In the genomic region with DNA sequence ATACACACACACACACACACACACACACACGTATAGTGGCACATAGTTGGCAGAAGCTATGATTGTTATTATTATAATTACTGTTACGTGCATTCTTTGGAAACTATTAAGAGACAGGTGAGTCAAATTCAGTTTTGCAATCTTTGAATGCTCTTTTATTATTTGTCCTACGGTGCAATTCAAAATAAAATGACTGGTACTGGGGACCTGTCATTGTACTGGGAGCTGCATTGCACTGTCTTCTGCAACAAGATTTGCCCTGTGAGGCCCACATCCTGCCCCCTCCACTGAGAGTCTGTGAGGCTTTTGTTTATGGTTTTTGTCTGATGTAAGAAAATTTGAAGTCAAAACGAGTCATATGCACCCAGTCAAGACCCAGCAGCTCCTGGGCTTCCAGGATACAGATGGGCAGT, we compare ENCODE assay signal across 11 cellular contexts. TPM values are rescaled to one million over a fixed set of nuclear protein-coding genes. Genes with fewer than 3 reads are reported as not detected.
DNase-seq lines count a peak whose midpoint lies in the region; ATAC-seq and TF ChIP-seq lines count a peak whose summit lies in the region.
"Had no signal": no experiment of that assay in that cellular context is flagged by ENCODE, and none has a peak within 500 bp of the region (broad histone marks: within the 10 kb centered on the region; RNA-seq: fewer than 3 reads in every experiment).

No MANE protein-coding gene starts in this region.

- no peaks in the 10 kb centered on the region for H3K27me3 Mint-ChIP-seq in activated CD8-positive, alpha-beta T cell treated with anti-CD3 and anti-CD28 coated beads, Interleukin-2, amount 10 ng/mL, durations not matched to agents 7 days and 5 days (ENCODE audit: low read depth)

- H3K79me1 ChIP-seq in mesenchymal stem cell (replicated peaks; ENCODE audit: low read length, poor library complexity, severe bottlenecking) = no peaks in the 10 kb centered on the region

- DNase-seq in NAMALWA (ENCODE audit: low spot score) (peak; percentile 44), mesenchymal stem cell (no peak), osteoblast (ENCODE audit: insufficient read length, low spot score, missing footprints) (no peak), body of pancreas (no peak)
- peak; percentile 84 for DNase-seq in activated CD8-positive, alpha-beta T cell treated with anti-CD3 and anti-CD28 coated beads, Interleukin-2, amount 10 ng/mL, durations not matched to agents 7 days and 5 days
- DNase-seq in effector CD8-positive, alpha-beta T cell (lab: John Stamatoyannopoulos, UW) = peak; percentile 6
- DNase-seq in stimulated activated CD8-positive, alpha-beta memory T cell treated with anti-CD3 and anti-CD28 coated beads, Interleukin-7, amount 100 ng/mL, for 1 hour (ENCODE audit: low read depth in 2 of 2) = peak; percentile 21 to 30
- DNase-seq: DMS79 treated with DMSO at 0.1 percent for 48 hours, foreskin melanocyte, NCI-H1436 had no signal

- peak; percentile 60 for ATAC-seq in activated CD8-positive, alpha-beta T cell treated with anti-CD3 and anti-CD28 coated beads, Interleukin-2, amount 10 ng/mL, durations not matched to agents 7 days and 5 days
- no peak for ATAC-seq in HG03039 (IDR thresholded peaks at IDR 0.05; ENCODE audit: unreplicated experiment)
- ATAC-seq in body of pancreas = no peak

- H3K4me3 ChIP-seq in mesenchymal stem cell (ENCODE audit: insufficient read depth in 1 of 2, low read depth in 1 of 2, low read length in 2 of 2) (no peak overlapping the region), osteoblast (ENCODE audit: insufficient read depth, low read length) (no peak overlapping the region), body of pancreas (no peak overlapping the region)

- no peak overlapping the region for H3K23ac ChIP-seq in mesenchymal stem cell (ENCODE audit: low read length in 2 of 2)

- no peaks in the 10 kb centered on the region for H4K20me1 ChIP-seq in osteoblast (ENCODE audit: insufficient read depth, low read length)

- no peak overlapping the region for H2BK15ac ChIP-seq in mesenchymal stem cell (ENCODE audit: low read depth, poor library complexity, severe bottlenecking)

- H3K18ac ChIP-seq in mesenchymal stem cell (ENCODE audit: low read depth in 1 of 2, low read length in 2 of 2) = no peak overlapping the region

- peaks cover 32% of the 10 kb centered on the region for H3K36me3 Mint-ChIP-seq in activated CD8-positive, alpha-beta T cell treated with anti-CD3 and anti-CD28 coated beads, Interleukin-2, amount 10 ng/mL, durations not matched to agents 7 days and 5 days (ENCODE audit: low read depth)

- H3K4me2 ChIP-seq in mesenchymal stem cell (ENCODE audit: low read length, poor library complexity, severe bottlenecking) (no peak overlapping the region), osteoblast (ENCODE audit: insufficient read depth, low read length) (no peak overlapping the region)

- POLR2A ChIA-PET in activated CD8-positive, alpha-beta T cell treated with anti-CD3 and anti-CD28 coated beads, Interleukin-2, amount 10 ng/mL, durations not matched to agents 7 days and 5 days (lab: Charles Lee) = interaction anchor here (0.7 to 4.2 kb wide), 8 partner anchors 8 to 272 kb away, joined by 3 to 17 read pairs (median 4); a partner anchor contains a TSS

- H2BK120ac ChIP-seq in mesenchymal stem cell (ENCODE audit: low read depth, low read length) = no peak overlapping the region

- H3K27ac ChIP-seq in mesenchymal stem cell (ENCODE audit: low read length, poor library complexity, severe bottlenecking) (no peak overlapping the region), osteoblast (ENCODE audit: low read depth, low read length) (no peak overlapping the region), body of pancreas (no peak overlapping the region)

- intact Hi-C loops in body of pancreas (cut with DNase I) = no loop called here

- no peaks in the 10 kb centered on the region for H3K4me1 ChIP-seq in mesenchymal stem cell (ENCODE audit: control insufficient read depth, insufficient read depth, low read depth, low read length)
- no peaks in the 10 kb centered on the region for H3K4me1 ChIP-seq in osteoblast (ENCODE audit: insufficient read depth, low read length)
- H3K4me1 ChIP-seq in body of pancreas = no peaks in the 10 kb centered on the region

- no peak overlapping the region for H3K9ac ChIP-seq in mesenchymal stem cell (ENCODE audit: low read length)

- peak overlapping the region; percentile 88 for H3K4me3 Mint-ChIP-seq in activated CD8-positive, alpha-beta T cell treated with anti-CD3 and anti-CD28 coated beads, Interleukin-2, amount 10 ng/mL, durations not matched to agents 7 days and 5 days

- H3K4me1 Mint-ChIP-seq in activated CD8-positive, alpha-beta T cell treated with anti-CD3 and anti-CD28 coated beads, Interleukin-2, amount 10 ng/mL, durations not matched to agents 7 days and 5 days (ENCODE audit: low read depth) = peaks cover 73% of the 10 kb centered on the region

- no peaks in the 10 kb centered on the region for H3K9me3 Mint-ChIP-seq in activated CD8-positive, alpha-beta T cell treated with anti-CD3 and anti-CD28 coated beads, Interleukin-2, amount 10 ng/mL, durations not matched to agents 7 days and 5 days (ENCODE audit: insufficient read depth)

- no peak overlapping the region for H2AK5ac ChIP-seq in mesenchymal stem cell (ENCODE audit: low read length, severe bottlenecking)

- WGBS in mesenchymal stem cell = 48% methylated on average over 3 of the region's 4 CpGs
- WGBS in body of pancreas, 2 donors = 32 to 55% methylated on average over 4 of the region's 4 CpGs

- H3K14ac ChIP-seq in mesenchymal stem cell (ENCODE audit: low read length in 2 of 2) = no peak overlapping the region

- H3K27ac Mint-ChIP-seq in activated CD8-positive, alpha-beta T cell treated with anti-CD3 and anti-CD28 coated beads, Interleukin-2, amount 10 ng/mL, durations not matched to agents 7 days and 5 days = peak overlapping the region; percentile 95

- TF ChIP-seq CTCF in osteoblast (IDR thresholded peaks at IDR 0.05; ENCODE audit: extremely low read depth, low read depth, low read length) (no peak), body of pancreas (IDR thresholded peaks at IDR 0.05) (no peak)

- no peak overlapping the region for H2BK5ac ChIP-seq in mesenchymal stem cell (ENCODE audit: low read depth, low read length, poor library complexity, severe bottlenecking)

- H3K36me3 ChIP-seq in mesenchymal stem cell (ENCODE audit: control insufficient read depth in 1 of 2, insufficient read depth in 2 of 2, low read depth in 1 of 2, low read length in 2 of 2) (no peaks in the 10 kb centered on the region), osteoblast (ENCODE audit: insufficient read depth, low read length) (no peaks in the 10 kb centered on the region), body of pancreas (replicated peaks in 1 of 2; ENCODE audit: insufficient read depth in 1 of 2, low read depth in 2 of 2) (no peaks in the 10 kb centered on the region)

- H3K79me2 ChIP-seq in osteoblast (ENCODE audit: insufficient read depth, low read length) = no peaks in the 10 kb centered on the region

- TF ChIP-seq POLR2A in body of pancreas (IDR thresholded peaks at IDR 0.05) = no peak

- H3K27me3 ChIP-seq in mesenchymal stem cell (ENCODE audit: control insufficient read depth in 1 of 2, insufficient read depth in 1 of 2, low read length in 2 of 2) (no peaks in the 10 kb centered on the region), osteoblast (ENCODE audit: insufficient read depth, low read length) (no peaks in the 10 kb centered on the region), body of pancreas (no peaks in the 10 kb centered on the region)

- H2AFZ ChIP-seq in mesenchymal stem cell (ENCODE audit: low read depth, low read length) (no peak overlapping the region), osteoblast (ENCODE audit: low read length) (no peak overlapping the region)

- no peak overlapping the region for H3K4ac ChIP-seq in mesenchymal stem cell (ENCODE audit: low read depth in 1 of 2, low read length in 2 of 2)

- no peak overlapping the region for H4K8ac ChIP-seq in mesenchymal stem cell (ENCODE audit: low read length)

- CTCF ChIA-PET in activated CD8-positive, alpha-beta T cell treated with anti-CD3 and anti-CD28 coated beads, Interleukin-2, amount 10 ng/mL, durations not matched to agents 7 days and 5 days (lab: Charles Lee) = interaction anchor here (1.0 to 12.2 kb wide), 18 partner anchors 10 to 200 kb away, joined by 3 to 192 read pairs (median 12); a partner anchor contains a TSS

- no peak overlapping the region for H4K91ac ChIP-seq in mesenchymal stem cell (ENCODE audit: low read length)

- no peak overlapping the region for H2BK12ac ChIP-seq in mesenchymal stem cell (ENCODE audit: low read length in 2 of 2)

- H3K9me3 ChIP-seq in mesenchymal stem cell (ENCODE audit: control insufficient read depth, low read length) (no peaks in the 10 kb centered on the region), osteoblast (ENCODE audit: low read depth, low read length) (no peaks in the 10 kb centered on the region), body of pancreas (no peaks in the 10 kb centered on the region)

RNA-seq across cellular contexts. Expression of a gene that starts 1.9 kb away (rescaled TPM):
- 10 to 100 TPM; 24.7 to 24.9 TPM for total RNA-seq in activated CD8-positive, alpha-beta T cell treated with anti-CD3 and anti-CD28 coated beads, Interleukin-2, amount 10 ng/mL, durations not matched to agents 7 days and 5 days
- polyA plus RNA-seq in mesenchymal stem cell (2013, experiment 1 of 2) = not detected
- not detected for polyA plus RNA-seq in mesenchymal stem cell (2013, experiment 2 of 2)
- total RNA-seq in osteoblast (not detected in 2 replicates), body of pancreas (1 to 10 TPM in 1 of 2 donors, under 1 TPM in 1; 0.33 to 1.6 TPM)

RNA-seq across cellular contexts. Expression of a gene that starts 58.8 kb away (rescaled TPM):
- total RNA-seq in activated CD8-positive, alpha-beta T cell treated with anti-CD3 and anti-CD28 coated beads, Interleukin-2, amount 10 ng/mL, durations not matched to agents 7 days and 5 days = 100 to 1,000 TPM in 1 of 2 experiments, 10 to 100 TPM in 1; 88.5 to 102 TPM
- not detected for polyA plus RNA-seq in mesenchymal stem cell (2013, experiment 1 of 2)
- polyA plus RNA-seq in mesenchymal stem cell (2013, experiment 2 of 2) = not detected
- total RNA-seq in osteoblast (under 0.01 TPM in 1 of 2 replicates, not detected in the other), body of pancreas (1 to 10 TPM in 1 of 2 donors, under 1 TPM in 1; 0.26 to 1.3 TPM)

Comparison
In these comparisons a context has a peak if more than half of its experiments do, and no peak if none do; other contexts are left out.
1. DNase-seq: peak in NAMALWA (single experiment), activated CD8-positive, alpha-beta T cell treated with anti-CD3 and anti-CD28 coated beads, Interleukin-2, amount 10 ng/mL, durations not matched to agents 7 days and 5 days (single experiment), effector CD8-positive, alpha-beta T cell (single experiment) and stimulated activated CD8-positive, alpha-beta memory T cell treated with anti-CD3 and anti-CD28 coated beads, Interleukin-7, amount 100 ng/mL, for 1 hour (2 of 2); none in mesenchymal stem cell (single experiment), osteoblast (single experiment) and body of pancreas (0 of 4).
2. RNA of a gene that starts 1.9 kb away (total RNA-seq): 24.7 to 24.9 TPM in activated CD8-positive, alpha-beta T cell treated with anti-CD3 and anti-CD28 coated beads, Interleukin-2, amount 10 ng/mL, durations not matched to agents 7 days and 5 days; 0.33 to 1.6 TPM in body of pancreas and not detected in osteoblast; every median in the first group is over 10 times any median in the second.
3. RNA of a gene that starts 58.8 kb away (total RNA-seq): 88.5 to 102 TPM in activated CD8-positive, alpha-beta T cell treated with anti-CD3 and anti-CD28 coated beads, Interleukin-2, amount 10 ng/mL, durations not matched to agents 7 days and 5 days; 0.26 to 1.3 TPM in body of pancreas and under 0.01 TPM in osteoblast; every median in the first group is over 10 times any median in the second.